Comparison of ENCODE assay signal across 16 cellular contexts in the genomic region with DNA sequence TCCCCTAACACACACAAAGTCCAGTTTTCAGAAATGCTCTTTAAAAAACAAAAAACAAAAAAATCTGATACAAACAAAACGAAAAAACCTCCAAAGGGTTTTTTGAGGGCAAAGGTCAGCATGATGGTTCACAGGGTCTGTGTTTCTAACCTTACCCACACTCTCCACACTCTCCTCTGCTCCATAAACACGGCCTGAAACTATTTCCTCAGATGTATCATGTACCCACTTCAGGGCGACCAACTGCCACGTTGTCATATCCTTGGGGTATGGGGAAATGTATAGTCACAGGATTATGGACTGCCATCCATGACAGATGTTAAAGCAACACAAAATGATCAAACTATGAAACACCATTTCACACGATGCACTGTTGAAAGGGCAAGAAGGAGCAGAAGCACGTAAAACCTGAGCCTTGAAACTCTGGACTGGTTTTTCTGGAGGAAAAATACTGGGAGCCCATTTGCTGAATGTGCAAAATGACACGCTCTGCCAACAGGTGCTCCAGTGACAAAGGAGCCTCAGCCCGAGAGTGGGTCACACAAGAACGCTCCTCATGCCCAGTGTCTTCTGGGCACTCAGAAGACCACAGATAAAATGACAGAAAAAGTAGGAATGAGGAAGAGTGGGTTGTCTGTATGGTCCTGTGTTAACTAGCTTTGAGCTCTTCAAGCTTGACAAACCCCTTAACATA.
"Had no signal": no experiment of that assay in that cellular context is flagged by ENCODE, and none has a peak within 500 bp of the region (broad histone marks: within the 10 kb centered on the region; RNA-seq: fewer than 3 reads in every experiment).

No MANE protein-coding gene starts in this region.

- DNase-seq: activated CD4-positive, alpha-beta memory T cell treated with anti-CD3 and anti-CD28 coated beads, Interleukin-2, amount 10 ng/mL, durations not matched to agents 7 days and 5 days; activated CD4-positive, alpha-beta T cell treated with anti-CD3 and anti-CD28 coated beads for 36 hours; activated effector memory CD4-positive, alpha-beta T cell treated with Interleukin-2 at 50 U/mL for 16 hours; activated T-cell treated with anti-CD3 and anti-CD28 coated beads, Interleukin-2, amount 50 U/mL, for 4 hours; amygdala; central memory CD4-positive, alpha-beta T cell; colonic mucosa; hippocampal formation; psoas muscle; stimulated activated CD4-positive, alpha-beta T cell treated with anti-CD3 and anti-CD28 coated beads, Interleukin-1b, Interleukin-23, amount 100 ng/mL, for 48 hours; uterus had no signal

- FAIRE-seq: keratinocyte had no signal

- H3K4me1 ChIP-seq: colonic mucosa, uterus had no signal

- H3K27ac Mint-ChIP-seq: activated CD4-positive, alpha-beta memory T cell treated with anti-CD3 and anti-CD28 coated beads, Interleukin-2, amount 10 ng/mL, durations not matched to agents 7 days and 5 days; activated CD4-positive, alpha-beta T cell treated with anti-CD3 and anti-CD28 coated beads for 36 hours; activated naive CD4-positive, alpha-beta T cell treated with anti-CD3 and anti-CD28 coated beads, Interleukin-2, amount 50 U/mL, for 72 hours had no signal

- H3K4me3 Mint-ChIP-seq: activated CD4-positive, alpha-beta memory T cell treated with anti-CD3 and anti-CD28 coated beads, Interleukin-2, amount 10 ng/mL, durations not matched to agents 7 days and 5 days; activated CD4-positive, alpha-beta T cell treated with anti-CD3 and anti-CD28 coated beads for 36 hours; activated T-cell treated with anti-CD3 and anti-CD28 coated beads, Interleukin-2, amount 50 U/mL, for 4 hours; brain; neural crest cell had no signal

- H3K36me3 ChIP-seq: uterus had no signal

- H3K9me3 Mint-ChIP-seq: activated CD4-positive, alpha-beta memory T cell treated with anti-CD3 and anti-CD28 coated beads, Interleukin-2, amount 10 ng/mL, durations not matched to agents 7 days and 5 days; activated naive CD4-positive, alpha-beta T cell treated with anti-CD3 and anti-CD28 coated beads, Interleukin-2, amount 50 U/mL, for 72 hours; activated T-cell treated with anti-CD3 and anti-CD28 coated beads, Interleukin-2, amount 50 U/mL, for 4 hours; neural crest cell had no signal

- H3K27ac ChIP-seq: colonic mucosa, esophagus muscularis mucosa, psoas muscle, uterus had no signal

- H3K4me3 ChIP-seq: colonic mucosa, esophagus muscularis mucosa, psoas muscle, uterus had no signal

- H3K27me3 Mint-ChIP-seq: activated CD4-positive, alpha-beta memory T cell treated with anti-CD3 and anti-CD28 coated beads, Interleukin-2, amount 10 ng/mL, durations not matched to agents 7 days and 5 days; activated CD4-positive, alpha-beta T cell treated with anti-CD3 and anti-CD28 coated beads for 36 hours had no signal

- H3K27me3 ChIP-seq: colonic mucosa, esophagus muscularis mucosa, uterus had no signal

- H3K4me1 Mint-ChIP-seq: activated CD4-positive, alpha-beta T cell treated with anti-CD3 and anti-CD28 coated beads for 36 hours had no signal

- H3K9me3 ChIP-seq: colonic mucosa, esophagus muscularis mucosa, psoas muscle, uterus had no signal
